ENCODE assay signal across 1 cellular context in genomic region chr14:88669346-88669745, GRCh38.
A peak's percentile ranks its signal among the peaks of the same experiment; 100 is the strongest.
TF ChIP-seq lines count a peak whose summit lies in the region.

No MANE protein-coding gene starts in this region.

TF ChIP-seq in HepG2, 621 proteins besides CTCF, POLR2A, EP300 and RAD21 (continued from another document):
- no peak for TF ChIP-seq IKZF5 (CRISPR knock-in tag; IDR thresholded peaks at IDR 0.05)
- TF ChIP-seq CENPX (CRISPR knock-in tag; IDR thresholded peaks at IDR 0.05), result no peak
- TF ChIP-seq ATRX (CRISPR knock-in tag; IDR thresholded peaks at IDR 0.05; ENCODE audit: borderline replicate concordance), result no peak
- TF ChIP-seq PHF21A (CRISPR knock-in tag; IDR thresholded peaks at IDR 0.05), result peak; percentile 33; the same call in 1 of the 2 replicates
- no peak for TF ChIP-seq ZNF619 (CRISPR knock-in tag; IDR thresholded peaks at IDR 0.05)
- no peak for TF ChIP-seq BRD4 (CRISPR knock-in tag; IDR thresholded peaks at IDR 0.05)
- TF ChIP-seq ZFP41 (CRISPR knock-in tag; IDR thresholded peaks at IDR 0.05; ENCODE audit: borderline replicate concordance), result no peak
- TF ChIP-seq ZNF687 (CRISPR knock-in tag; IDR thresholded peaks at IDR 0.05), result 0 out of 2 replicates have a peak, but pooled peaks have one; percentile 11
- no peak for TF ChIP-seq BRF2 (CRISPR knock-in tag; IDR thresholded peaks at IDR 0.05)
- TF ChIP-seq ZNF878 (CRISPR knock-in tag; IDR thresholded peaks at IDR 0.05), result no peak
- no peak for TF ChIP-seq ZBTB39 (CRISPR knock-in tag; IDR thresholded peaks at IDR 0.05)
- no peak for TF ChIP-seq ZNF225 (CRISPR knock-in tag; IDR thresholded peaks at IDR 0.05)
- TF ChIP-seq ZMYM3 (CRISPR knock-in tag; IDR thresholded peaks at IDR 0.05), result peak; percentile 23; the same call in 1 of the 2 replicates
- TF ChIP-seq TCF7L2 (IDR thresholded peaks at IDR 0.05; ENCODE audit: low read depth, low read length), result no peak
- no peak for TF ChIP-seq KIAA2018 (CRISPR knock-in tag; IDR thresholded peaks at IDR 0.05; ENCODE audit: borderline replicate concordance)
- TF ChIP-seq RELA (CRISPR knock-in tag; IDR thresholded peaks at IDR 0.05), result no peak
- TF ChIP-seq SP1 (IDR thresholded peaks at IDR 0.05), result no peak
- no peak for TF ChIP-seq SP1 (CRISPR knock-in tag; IDR thresholded peaks at IDR 0.05)
- TF ChIP-seq MAFK (conservative IDR thresholded peaks at IDR 0.05 in 1 of 2, IDR thresholded peaks at IDR 0.05 in 1 of 2; ENCODE audit: low read length in 2 of 2), result no peak
- TF ChIP-seq ZSCAN29 (CRISPR knock-in tag; conservative IDR thresholded peaks at IDR 0.05), result no peak
- no peak for TF ChIP-seq ZNF75D (CRISPR knock-in tag; IDR thresholded peaks at IDR 0.05; ENCODE audit: borderline replicate concordance)
- TF ChIP-seq SNAPC5 (CRISPR knock-in tag; IDR thresholded peaks at IDR 0.05; ENCODE audit: borderline replicate concordance), result no peak
- no peak for TF ChIP-seq LCORL (IDR thresholded peaks at IDR 0.05)
- no peak for TF ChIP-seq LCORL (CRISPR knock-in tag; IDR thresholded peaks at IDR 0.05)
- TF ChIP-seq SMYD3 (CRISPR knock-in tag; IDR thresholded peaks at IDR 0.05), result no peak
- TF ChIP-seq ZSCAN21 (CRISPR knock-in tag; IDR thresholded peaks at IDR 0.05; ENCODE audit: borderline replicate concordance), result no peak
- no peak for TF ChIP-seq CERS6 (CRISPR knock-in tag; IDR thresholded peaks at IDR 0.05)
- TF ChIP-seq TBX2 (CRISPR knock-in tag; IDR thresholded peaks at IDR 0.05; ENCODE audit: borderline replicate concordance), result no peak
- TF ChIP-seq SIX1 (CRISPR knock-in tag; IDR thresholded peaks at IDR 0.05; ENCODE audit: borderline replicate concordance), result no peak
- TF ChIP-seq HNF4G (IDR thresholded peaks at IDR 0.05; ENCODE audit: borderline replicate concordance, low read depth, low read length), result no peak
- TF ChIP-seq HNF4G (CRISPR knock-in tag; IDR thresholded peaks at IDR 0.05; ENCODE audit: borderline replicate concordance, low read depth), result no peak
- TF ChIP-seq ZNF572 (CRISPR knock-in tag; IDR thresholded peaks at IDR 0.05), result no peak
- peak; percentile 18; the same call in 1 of the 2 replicates for TF ChIP-seq ZMYM4 (CRISPR knock-in tag; IDR thresholded peaks at IDR 0.05)
- no peak for TF ChIP-seq FOXP1 (IDR thresholded peaks at IDR 0.05)
- no peak for TF ChIP-seq FOXP1 (CRISPR knock-in tag; IDR thresholded peaks at IDR 0.05)
- no peak for TF ChIP-seq PHB2 (IDR thresholded peaks at IDR 0.05; ENCODE audit: partially characterized antibody)
- no peak for TF ChIP-seq SMAD3 (CRISPR knock-in tag; IDR thresholded peaks at IDR 0.05)
